Comparison of ENCODE assay signal across 2 cellular contexts in the genomic region with DNA sequence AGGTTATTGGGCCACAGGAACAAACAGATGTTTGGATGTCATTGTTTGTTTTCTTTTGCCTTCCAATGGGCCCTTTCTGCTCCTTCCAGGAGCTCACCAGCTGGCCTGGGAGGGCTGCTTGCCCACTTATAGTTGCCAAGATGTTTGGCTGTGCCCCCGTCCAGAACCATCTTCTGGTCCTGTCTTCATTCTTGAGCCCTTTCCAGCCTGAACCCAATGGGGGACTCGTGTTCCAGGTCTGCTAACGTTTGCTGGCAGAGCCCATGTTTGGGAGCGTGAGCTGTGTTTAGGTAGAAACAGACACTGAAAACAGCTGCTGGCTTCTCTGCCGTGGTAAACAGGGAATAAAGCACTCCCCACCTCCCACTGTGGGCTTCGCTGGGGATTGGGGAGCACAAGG.
TF ChIP-seq lines count a peak whose summit lies in the region.

No MANE protein-coding gene starts in this region.

TF ChIP-seq in GM23338, 12 proteins besides CTCF, POLR2A, EP300 and RAD21:
- no peak for TF ChIP-seq JUNB (IDR thresholded peaks at IDR 0.05; ENCODE audit: unreplicated experiment)
- TF ChIP-seq EZH2 (IDR thresholded peaks at IDR 0.05; ENCODE audit: low read depth, unreplicated experiment) = no peak
- no peak for TF ChIP-seq POLR2AphosphoS5 (IDR thresholded peaks at IDR 0.05; ENCODE audit: low read depth)
- TF ChIP-seq, protein P1, sequence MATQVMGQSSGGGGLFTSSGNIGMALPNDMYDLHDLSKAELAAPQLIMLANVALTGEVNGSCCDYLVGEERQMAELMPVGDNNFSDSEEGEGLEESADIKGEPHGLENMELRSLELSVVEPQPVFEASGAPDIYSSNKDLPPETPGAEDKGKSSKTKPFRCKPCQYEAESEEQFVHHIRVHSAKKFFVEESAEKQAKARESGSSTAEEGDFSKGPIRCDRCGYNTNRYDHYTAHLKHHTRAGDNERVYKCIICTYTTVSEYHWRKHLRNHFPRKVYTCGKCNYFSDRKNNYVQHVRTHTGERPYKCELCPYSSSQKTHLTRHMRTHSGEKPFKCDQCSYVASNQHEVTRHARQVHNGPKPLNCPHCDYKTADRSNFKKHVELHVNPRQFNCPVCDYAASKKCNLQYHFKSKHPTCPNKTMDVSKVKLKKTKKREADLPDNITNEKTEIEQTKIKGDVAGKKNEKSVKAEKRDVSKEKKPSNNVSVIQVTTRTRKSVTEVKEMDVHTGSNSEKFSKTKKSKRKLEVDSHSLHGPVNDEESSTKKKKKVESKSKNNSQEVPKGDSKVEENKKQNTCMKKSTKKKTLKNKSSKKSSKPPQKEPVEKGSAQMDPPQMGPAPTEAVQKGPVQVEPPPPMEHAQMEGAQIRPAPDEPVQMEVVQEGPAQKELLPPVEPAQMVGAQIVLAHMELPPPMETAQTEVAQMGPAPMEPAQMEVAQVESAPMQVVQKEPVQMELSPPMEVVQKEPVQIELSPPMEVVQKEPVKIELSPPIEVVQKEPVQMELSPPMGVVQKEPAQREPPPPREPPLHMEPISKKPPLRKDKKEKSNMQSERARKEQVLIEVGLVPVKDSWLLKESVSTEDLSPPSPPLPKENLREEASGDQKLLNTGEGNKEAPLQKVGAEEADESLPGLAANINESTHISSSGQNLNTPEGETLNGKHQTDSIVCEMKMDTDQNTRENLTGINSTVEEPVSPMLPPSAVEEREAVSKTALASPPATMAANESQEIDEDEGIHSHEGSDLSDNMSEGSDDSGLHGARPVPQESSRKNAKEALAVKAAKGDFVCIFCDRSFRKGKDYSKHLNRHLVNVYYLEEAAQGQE (IDR thresholded peaks at IDR 0.05; ENCODE audit: unreplicated experiment) = no peak
- TF ChIP-seq EZH2phosphoT487 (IDR thresholded peaks at IDR 0.05; ENCODE audit: unreplicated experiment) = no peak
- TF ChIP-seq ZNF331 (CRISPR knock-in tag; IDR thresholded peaks at IDR 0.05; ENCODE audit: low read depth) = no peak
- no peak for TF ChIP-seq NANOG (IDR thresholded peaks at IDR 0.05; ENCODE audit: borderline replicate concordance)
- TF ChIP-seq STAT1 (IDR thresholded peaks at IDR 0.05; ENCODE audit: unreplicated experiment) = no peak
- TF ChIP-seq, protein P2, sequence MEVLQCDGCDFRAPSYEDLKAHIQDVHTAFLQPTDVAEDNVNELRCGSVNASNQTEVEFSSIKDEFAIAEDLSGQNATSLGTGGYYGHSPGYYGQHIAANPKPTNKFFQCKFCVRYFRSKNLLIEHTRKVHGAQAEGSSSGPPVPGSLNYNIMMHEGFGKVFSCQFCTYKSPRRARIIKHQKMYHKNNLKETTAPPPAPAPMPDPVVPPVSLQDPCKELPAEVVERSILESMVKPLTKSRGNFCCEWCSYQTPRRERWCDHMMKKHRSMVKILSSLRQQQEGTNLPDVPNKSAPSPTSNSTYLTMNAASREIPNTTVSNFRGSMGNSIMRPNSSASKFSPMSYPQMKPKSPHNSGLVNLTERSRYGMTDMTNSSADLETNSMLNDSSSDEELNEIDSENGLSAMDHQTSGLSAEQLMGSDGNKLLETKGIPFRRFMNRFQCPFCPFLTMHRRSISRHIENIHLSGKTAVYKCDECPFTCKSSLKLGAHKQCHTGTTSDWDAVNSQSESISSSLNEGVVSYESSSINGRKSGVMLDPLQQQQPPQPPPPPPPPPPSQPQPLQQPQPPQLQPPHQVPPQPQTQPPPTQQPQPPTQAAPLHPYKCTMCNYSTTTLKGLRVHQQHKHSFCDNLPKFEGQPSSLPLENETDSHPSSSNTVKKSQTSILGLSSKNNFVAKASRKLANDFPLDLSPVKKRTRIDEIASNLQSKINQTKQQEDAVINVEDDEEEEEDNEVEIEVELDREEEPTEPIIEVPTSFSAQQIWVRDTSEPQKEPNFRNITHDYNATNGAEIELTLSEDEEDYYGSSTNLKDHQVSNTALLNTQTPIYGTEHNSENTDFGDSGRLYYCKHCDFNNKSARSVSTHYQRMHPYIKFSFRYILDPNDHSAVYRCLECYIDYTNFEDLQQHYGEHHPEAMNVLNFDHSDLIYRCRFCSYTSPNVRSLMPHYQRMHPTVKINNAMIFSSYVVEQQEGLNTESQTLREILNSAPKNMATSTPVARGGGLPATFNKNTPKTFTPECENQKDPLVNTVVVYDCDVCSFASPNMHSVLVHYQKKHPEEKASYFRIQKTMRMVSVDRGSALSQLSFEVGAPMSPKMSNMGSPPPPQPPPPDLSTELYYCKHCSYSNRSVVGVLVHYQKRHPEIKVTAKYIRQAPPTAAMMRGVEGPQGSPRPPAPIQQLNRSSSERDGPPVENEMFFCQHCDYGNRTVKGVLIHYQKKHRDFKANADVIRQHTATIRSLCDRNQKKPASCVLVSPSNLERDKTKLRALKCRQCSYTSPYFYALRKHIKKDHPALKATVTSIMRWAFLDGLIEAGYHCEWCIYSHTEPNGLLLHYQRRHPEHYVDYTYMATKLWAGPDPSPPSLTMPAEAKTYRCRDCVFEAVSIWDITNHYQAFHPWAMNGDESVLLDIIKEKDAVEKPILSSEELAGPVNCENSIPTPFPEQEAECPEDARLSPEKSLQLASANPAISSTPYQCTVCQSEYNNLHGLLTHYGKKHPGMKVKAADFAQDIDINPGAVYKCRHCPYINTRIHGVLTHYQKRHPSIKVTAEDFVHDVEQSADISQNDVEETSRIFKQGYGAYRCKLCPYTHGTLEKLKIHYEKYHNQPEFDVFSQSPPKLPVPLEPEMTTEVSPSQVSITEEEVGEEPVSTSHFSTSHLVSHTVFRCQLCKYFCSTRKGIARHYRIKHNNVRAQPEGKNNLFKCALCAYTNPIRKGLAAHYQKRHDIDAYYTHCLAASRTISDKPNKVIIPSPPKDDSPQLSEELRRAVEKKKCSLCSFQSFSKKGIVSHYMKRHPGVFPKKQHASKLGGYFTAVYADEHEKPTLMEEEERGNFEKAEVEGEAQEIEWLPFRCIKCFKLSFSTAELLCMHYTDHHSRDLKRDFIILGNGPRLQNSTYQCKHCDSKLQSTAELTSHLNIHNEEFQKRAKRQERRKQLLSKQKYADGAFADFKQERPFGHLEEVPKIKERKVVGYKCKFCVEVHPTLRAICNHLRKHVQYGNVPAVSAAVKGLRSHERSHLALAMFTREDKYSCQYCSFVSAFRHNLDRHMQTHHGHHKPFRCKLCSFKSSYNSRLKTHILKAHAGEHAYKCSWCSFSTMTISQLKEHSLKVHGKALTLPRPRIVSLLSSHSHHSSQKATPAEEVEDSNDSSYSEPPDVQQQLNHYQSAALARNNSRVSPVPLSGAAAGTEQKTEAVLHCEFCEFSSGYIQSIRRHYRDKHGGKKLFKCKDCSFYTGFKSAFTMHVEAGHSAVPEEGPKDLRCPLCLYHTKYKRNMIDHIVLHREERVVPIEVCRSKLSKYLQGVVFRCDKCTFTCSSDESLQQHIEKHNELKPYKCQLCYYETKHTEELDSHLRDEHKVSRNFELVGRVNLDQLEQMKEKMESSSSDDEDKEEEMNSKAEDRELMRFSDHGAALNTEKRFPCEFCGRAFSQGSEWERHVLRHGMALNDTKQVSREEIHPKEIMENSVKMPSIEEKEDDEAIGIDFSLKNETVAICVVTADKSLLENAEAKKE (CRISPR knock-in tag; IDR thresholded peaks at IDR 0.05) = no peak
- no peak for TF ChIP-seq ZNF114 (CRISPR knock-in tag; IDR thresholded peaks at IDR 0.05)

TF ChIP-seq in H1, 55 proteins besides CTCF, POLR2A, EP300 and RAD21:
- TF ChIP-seq CREB1 (IDR thresholded peaks at IDR 0.05) = no peak
- no peak for TF ChIP-seq GTF2F1 (IDR thresholded peaks at IDR 0.05; ENCODE audit: borderline replicate concordance, low read depth, low read length)
- TF ChIP-seq ZNF274 (IDR thresholded peaks at IDR 0.05; ENCODE audit: borderline replicate concordance, extremely low read depth, low read length) = no peak
- TF ChIP-seq EGR1 (IDR thresholded peaks at IDR 0.05; ENCODE audit: borderline replicate concordance, low read depth, low read length) = no peak
- no peak for TF ChIP-seq HDAC2 (IDR thresholded peaks at IDR 0.05; ENCODE audit: borderline replicate concordance in 1 of 2, low read depth in 2 of 2, low read length in 2 of 2)
- no peak for TF ChIP-seq CHD1 (IDR thresholded peaks at IDR 0.05; ENCODE audit: low read depth, low read length)
- TF ChIP-seq KDM4A (IDR thresholded peaks at IDR 0.05; ENCODE audit: low read depth, low read length, severe bottlenecking) = no peak
- no peak for TF ChIP-seq TEAD4 (IDR thresholded peaks at IDR 0.05; ENCODE audit: low read depth, low read length)
- TF ChIP-seq SIRT6 (IDR thresholded peaks at IDR 0.05; ENCODE audit: low read length) = no peak
- TF ChIP-seq TBP (IDR thresholded peaks at IDR 0.05; ENCODE audit: low read depth, low read length) = no peak
- TF ChIP-seq, protein P3, sequence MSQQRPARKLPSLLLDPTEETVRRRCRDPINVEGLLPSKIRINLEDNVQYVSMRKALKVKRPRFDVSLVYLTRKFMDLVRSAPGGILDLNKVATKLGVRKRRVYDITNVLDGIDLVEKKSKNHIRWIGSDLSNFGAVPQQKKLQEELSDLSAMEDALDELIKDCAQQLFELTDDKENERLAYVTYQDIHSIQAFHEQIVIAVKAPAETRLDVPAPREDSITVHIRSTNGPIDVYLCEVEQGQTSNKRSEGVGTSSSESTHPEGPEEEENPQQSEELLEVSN (IDR thresholded peaks at IDR 0.05) = no peak
- no peak for TF ChIP-seq POU5F1 (IDR thresholded peaks at IDR 0.05; ENCODE audit: low read depth, low read length)
- TF ChIP-seq EZH2 (IDR thresholded peaks at IDR 0.05; ENCODE audit: low read depth, low read length, severe bottlenecking) = no peak
